In the genomic region with DNA sequence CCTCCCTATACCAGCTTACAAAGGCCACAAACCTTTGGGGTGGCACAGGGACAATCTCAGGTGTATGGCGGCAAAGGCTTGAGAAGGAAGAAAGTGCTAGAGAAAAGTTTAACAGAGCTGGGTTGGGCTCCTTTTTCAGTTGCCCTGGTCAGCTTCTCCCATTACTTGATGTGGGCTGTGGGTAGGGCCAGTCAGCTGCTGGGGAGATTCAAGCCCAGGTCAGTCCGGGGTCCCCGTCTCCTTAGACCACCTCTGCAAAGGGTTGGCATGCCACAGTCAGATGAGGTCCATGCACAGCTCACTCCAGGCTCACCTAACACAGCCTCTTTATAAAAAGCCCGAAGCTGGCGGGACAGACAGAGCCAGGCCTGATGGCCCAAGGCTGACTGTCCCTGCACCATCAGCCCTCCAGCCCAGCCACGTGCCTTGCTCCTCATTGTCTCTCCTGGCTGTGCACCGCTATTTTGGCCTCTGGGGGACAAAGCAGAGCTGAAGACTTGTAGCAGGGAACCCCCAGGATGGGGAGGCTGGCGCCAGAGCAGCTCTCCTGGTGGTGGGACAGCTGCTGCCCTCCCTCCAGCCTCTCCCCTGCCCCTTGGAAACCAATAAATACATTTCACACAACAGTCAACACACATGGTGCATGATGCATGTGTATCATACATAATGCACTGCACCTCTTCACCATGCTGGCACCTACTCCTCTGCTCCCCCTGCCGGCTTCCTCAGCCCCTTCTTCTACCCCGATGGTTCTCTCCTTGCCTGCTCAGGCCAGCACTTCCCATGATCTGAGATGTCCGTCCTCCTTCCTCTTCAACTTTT, we compare ENCODE assay signal across 12 cellular contexts.
DNase-seq lines count a peak whose midpoint lies in the region; ATAC-seq and TF ChIP-seq lines count a peak whose summit lies in the region.
"Had no signal": no experiment of that assay in that cellular context is flagged by ENCODE, and none has a peak within 500 bp of the region (broad histone marks: within the 10 kb centered on the region; RNA-seq: fewer than 3 reads in every experiment).

No MANE protein-coding gene starts in this region.

- no peak overlapping the region for H3K27ac Mint-ChIP-seq in type B pancreatic cell
- H3K27ac Mint-ChIP-seq: activated B cell treated with CpG ODN at 0.5 μM for 24 hours had no signal

- H3K4me3 ChIP-seq in AG09309 (ENCODE audit: control insufficient read depth, low read depth, low read length) (no peak overlapping the region), fibroblast of pulmonary artery (replicated peaks; ENCODE audit: low read depth, low read length) (no peak overlapping the region)

- no peak for DNase-seq in AG09309 (ENCODE audit: low read depth)
- peak; percentile 64 for DNase-seq in NCI-H69 (lab: John Stamatoyannopoulos, UW)
- no peak for DNase-seq in fibroblast of pulmonary artery (ENCODE audit: low read depth)
- DNase-seq in type B pancreatic cell (ENCODE audit: extremely low spot score, unreplicated experiment): no peak
- DNase-seq in kidney glomerular epithelial cell (lab: John Stamatoyannopoulos, UW): no peak
- DNase-seq in NCI-H510A treated with DMSO at 0.1 percent for 48 hours (lab: John Stamatoyannopoulos, UW): no peak
- DNase-seq: activated B cell treated with CpG ODN at 0.5 μM for 24 hours; effector memory CD4-positive, alpha-beta T cell; NCI-H1105 treated with DMSO at 0.1 percent for 48 hours had no signal

- peak; percentile 44 for TF ChIP-seq CTCF in AG09309 (IDR thresholded peaks at IDR 0.05; ENCODE audit: control insufficient read depth, insufficient read depth, low read depth, low read length, missing control alignments)
- peak; percentile 52 for TF ChIP-seq CTCF in GM12873 (IDR thresholded peaks at IDR 0.05; ENCODE audit: insufficient read depth, low read depth, low read length, missing control alignments)
- peak; percentile 30 for TF ChIP-seq CTCF in fibroblast of pulmonary artery (IDR thresholded peaks at IDR 0.05; ENCODE audit: low read length, missing control alignments)
- no peak for TF ChIP-seq CTCF in type B pancreatic cell (conservative IDR thresholded peaks at IDR 0.05)

- no peak overlapping the region for H3K4me3 Mint-ChIP-seq in type B pancreatic cell
- H3K4me3 Mint-ChIP-seq: activated B cell treated with CpG ODN at 0.5 μM for 24 hours had no signal

- ATAC-seq in HG03565 (IDR thresholded peaks at IDR 0.05; ENCODE audit: unreplicated experiment): no peak

- no peaks in the 10 kb centered on the region for H3K36me3 Mint-ChIP-seq in type B pancreatic cell
- H3K36me3 Mint-ChIP-seq: activated naive CD4-positive, alpha-beta T cell treated with anti-CD3 and anti-CD28 coated beads, Interleukin-2, amount 50 U/mL, for 72 hours had no signal

- peaks cover 7% of the 10 kb centered on the region for H3K27me3 Mint-ChIP-seq in type B pancreatic cell

- H3K9me3 Mint-ChIP-seq in type B pancreatic cell: no peaks in the 10 kb centered on the region
- H3K9me3 Mint-ChIP-seq: activated B cell treated with CpG ODN at 0.5 μM for 24 hours; activated naive CD4-positive, alpha-beta T cell treated with anti-CD3 and anti-CD28 coated beads, Interleukin-2, amount 50 U/mL, for 72 hours had no signal

- peaks cover 7% of the 10 kb centered on the region for H3K4me1 Mint-ChIP-seq in type B pancreatic cell (ENCODE audit: unreplicated experiment)
- H3K4me1 Mint-ChIP-seq: activated B cell treated with CpG ODN at 0.5 μM for 24 hours had no signal
